In the genomic region with DNA sequence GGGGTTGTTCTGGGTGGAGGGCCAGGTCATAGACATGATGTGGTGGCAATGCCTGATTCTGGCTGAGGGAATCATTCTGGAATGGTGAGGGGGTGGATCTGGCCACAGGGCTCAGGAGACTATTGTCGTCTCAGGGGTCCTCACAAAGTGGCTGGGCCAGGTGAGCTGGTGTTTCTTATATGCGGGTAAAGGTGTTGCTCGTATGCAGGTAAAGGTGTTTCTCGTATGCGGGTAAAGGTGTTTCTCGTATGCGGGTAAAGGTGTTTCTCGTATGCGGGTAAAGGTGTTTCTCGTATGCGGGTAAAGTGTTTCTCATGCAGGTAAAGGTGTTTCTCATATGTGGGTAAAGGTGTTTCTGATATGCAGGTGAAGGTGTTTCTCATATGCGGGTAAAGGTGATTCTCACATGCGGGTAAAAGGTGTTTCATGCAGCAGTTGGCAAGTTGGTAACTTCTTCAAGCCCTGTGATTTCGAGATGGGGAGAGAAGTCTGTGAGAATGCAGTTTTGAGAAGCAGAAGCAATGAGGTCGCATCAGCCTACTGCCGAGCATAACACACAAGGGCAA, we compare ENCODE assay signal across 23 cellular contexts. TPM values are rescaled to one million over a fixed set of nuclear protein-coding genes. Genes with fewer than 3 reads are reported as not detected.
DNase-seq lines count a peak whose midpoint lies in the region; ATAC-seq and TF ChIP-seq lines count a peak whose summit lies in the region.
"Had no signal": no experiment of that assay in that cellular context is flagged by ENCODE, and none has a peak within 500 bp of the region (broad histone marks: within the 10 kb centered on the region; RNA-seq: fewer than 3 reads in every experiment).

No MANE protein-coding gene starts in this region.

- H3K4me1 Mint-ChIP-seq in chondrocyte (ENCODE audit: low read depth): no peaks in the 10 kb centered on the region
- H3K4me1 Mint-ChIP-seq in neural progenitor cell: peaks cover 4% of the 10 kb centered on the region
- H3K4me1 Mint-ChIP-seq: CD14-positive monocyte; CD8-positive, alpha-beta memory T cell had no signal

- no peak overlapping the region for H3K4me3 Mint-ChIP-seq in chondrocyte (ENCODE audit: unreplicated experiment)
- H3K4me3 Mint-ChIP-seq in neural progenitor cell: no peak overlapping the region
- H3K4me3 Mint-ChIP-seq: CD14-positive monocyte; CD4-positive, alpha-beta T cell; CD8-positive, alpha-beta memory T cell had no signal

- H3K27me3 Mint-ChIP-seq in chondrocyte (ENCODE audit: low read depth) (peaks cover 12% of the 10 kb centered on the region), neural progenitor cell (ENCODE audit: insufficient read depth, low read depth) (peaks cover 2% of the 10 kb centered on the region)
- H3K27me3 Mint-ChIP-seq: CD4-positive, alpha-beta T cell had no signal

- H3K4me1 ChIP-seq in HEK293 (ENCODE audit: control insufficient read depth, insufficient read depth, low read length) (no peaks in the 10 kb centered on the region), neural progenitor cell (no peaks in the 10 kb centered on the region)
- H3K4me1 ChIP-seq: A549, BE2C had no signal

- no peaks in the 10 kb centered on the region for H3F3A ChIP-seq in neural progenitor cell (ENCODE audit: low read depth)

- H3K4me3 ChIP-seq in HEK293 (ENCODE audit: low read depth, low read length): no peak overlapping the region
- H3K4me3 ChIP-seq in neural progenitor cell: no peak overlapping the region
- H3K4me3 ChIP-seq: A549; BLaER1 treated with 17β-estradiol and CSF1 and Interleukin-3, amounts not matched to agents 10 nM and 100 nM had no signal

- H3K79me2 ChIP-seq in neural progenitor cell (ENCODE audit: low read depth): no peaks in the 10 kb centered on the region

- POLR2A ChIA-PET in HEK293 (lab: Yijun Ruan, JAX): no interaction called here

- ATAC-seq in GM18502 (IDR thresholded peaks at IDR 0.05; ENCODE audit: poor library complexity, unreplicated experiment): no peak
- ATAC-seq: A549 had no signal

- H3K27ac Mint-ChIP-seq in chondrocyte (ENCODE audit: unreplicated experiment) (no peak overlapping the region), neural progenitor cell (no peak overlapping the region)
- H3K27ac Mint-ChIP-seq: CD14-positive monocyte; CD4-positive, alpha-beta T cell had no signal

- H3K27me3 ChIP-seq in neural progenitor cell: no peaks in the 10 kb centered on the region
- H3K27me3 ChIP-seq: BE2C had no signal

- H3K9me3 ChIP-seq in HEK293 (ENCODE audit: control insufficient read depth, insufficient read depth, low read depth, low read length) (no peaks in the 10 kb centered on the region), neural progenitor cell (ENCODE audit: low read depth) (no peaks in the 10 kb centered on the region)
- H3K9me3 ChIP-seq: A549, BE2C had no signal

- H3K36me3 Mint-ChIP-seq in chondrocyte (ENCODE audit: low read depth) (no peaks in the 10 kb centered on the region), neural progenitor cell (no peaks in the 10 kb centered on the region)
- H3K36me3 Mint-ChIP-seq: CD14-positive monocyte; CD8-positive, alpha-beta memory T cell had no signal

- no peak overlapping the region for H3K4me2 ChIP-seq in neural progenitor cell
- H3K4me2 ChIP-seq: A549 had no signal

- DNase-seq in chondrocyte (ENCODE audit: low spot score) (peak; percentile 26), neural progenitor cell (ENCODE audit: low spot score) (peak; percentile 1), NCI-H128 (lab: John Stamatoyannopoulos, UW; ENCODE audit: unreplicated experiment) (no peak), iPS-NIHi7 (ENCODE audit: extremely low spot score) (no peak)
- DNase-seq in stimulated activated CD4-positive, alpha-beta T cell treated with anti-CD3 and anti-CD28 coated beads, Interleukin-4, amount 100 ng/mL, for 1 hour: no peak
- DNase-seq: 8988T; ACHN; AML-193; BE2C; CD4-positive, alpha-beta T cell; CD8-positive, alpha-beta memory T cell; DMS53; DMS79 treated with DMSO at 0.1 percent for 48 hours; GF-D8; GOT3; H7; HCEC 1CT had no signal

- no peak for TF ChIP-seq CTCF in HEK293 (tag by site-specific recombination; IDR thresholded peaks at IDR 0.05)
- no peak for TF ChIP-seq CTCF in chondrocyte (IDR thresholded peaks at IDR 0.05)
- TF ChIP-seq CTCF in neural progenitor cell (IDR thresholded peaks at IDR 0.05): no peak

- H4K20me1 ChIP-seq in neural progenitor cell (ENCODE audit: low read depth): no peaks in the 10 kb centered on the region
- H4K20me1 ChIP-seq: BLaER1 treated with 17β-estradiol and CSF1 and Interleukin-3, amounts not matched to agents 10 nM and 100 nM had no signal

- H3K9me3 Mint-ChIP-seq in chondrocyte (ENCODE audit: low read depth): no peaks in the 10 kb centered on the region
- no peaks in the 10 kb centered on the region for H3K9me3 Mint-ChIP-seq in neural progenitor cell
- H3K9me3 Mint-ChIP-seq: CD4-positive, alpha-beta T cell; CD8-positive, alpha-beta memory T cell had no signal

- H3K27ac ChIP-seq in HEK293 (ENCODE audit: extremely low read depth, low read depth, low read length) (no peak overlapping the region), neural progenitor cell (no peak overlapping the region)
- H3K27ac ChIP-seq: A549; BLaER1 treated with 17β-estradiol and CSF1 and Interleukin-3, amounts not matched to agents 10 nM and 100 nM had no signal

- CTCF ChIA-PET in HEK293 (lab: Yijun Ruan, JAX): interaction anchor here (1.2 kb wide), 1 partner anchor 29 kb away, joined by 5 read pairs; no protein-coding TSS in a partner anchor

- H2AFZ ChIP-seq in neural progenitor cell (replicated peaks): no peak overlapping the region

- H3K9ac ChIP-seq in neural progenitor cell: no peak overlapping the region
- H3K9ac ChIP-seq: BLaER1 treated with 17β-estradiol and CSF1 and Interleukin-3, amounts not matched to agents 10 nM and 100 nM had no signal

- H3K36me3 ChIP-seq in HEK293 (ENCODE audit: control insufficient read depth in 2 of 2, insufficient read depth in 1 of 2, low read length in 2 of 2) (no peaks in the 10 kb centered on the region), neural progenitor cell (no peaks in the 10 kb centered on the region)
- H3K36me3 ChIP-seq: BE2C; BLaER1 treated with 17β-estradiol and CSF1 and Interleukin-3, amounts not matched to agents 10 nM and 100 nM had no signal

TF ChIP-seq in HEK293, 187 proteins besides CTCF, POLR2A, EP300 and RAD21:
- TF ChIP-seq ZNF223 (tag by site-specific recombination; IDR thresholded peaks at IDR 0.05): no peak
- peak; percentile 49; the same call in 1 of the 2 replicates for TF ChIP-seq ZEB2 (tag by site-specific recombination; IDR thresholded peaks at IDR 0.05)

RNA-seq across cellular contexts. Expression of gene MUC4, which starts 10.5 kb away (rescaled TPM):
- total RNA-seq in chondrocyte (not detected in 3 replicates), neural progenitor cell (ENCODE audit: low replicate concordance) (0.53 TPM in 1 of 2 replicates, not detected in the other)
- total RNA-seq: CD4-positive, alpha-beta T cell; Daoy had no signal

Comparison
In these comparisons a context has a peak if more than half of its experiments do, and no peak if none do; other contexts are left out.
1. DNase-seq: peak in chondrocyte (single experiment) and neural progenitor cell (single experiment); none in NCI-H128 (single experiment), stimulated activated CD4-positive, alpha-beta T cell treated with anti-CD3 and anti-CD28 coated beads, Interleukin-4, amount 100 ng/mL, for 1 hour (single experiment) and iPS-NIHi7 (single experiment).